Comparison of ENCODE assay signal across 10 cellular contexts in genomic region chr17:30819941-30820705, GRCh38. TPM values are rescaled to one million over a fixed set of nuclear protein-coding genes. Genes with fewer than 3 reads are reported as not detected.
DNase-seq lines count a peak whose midpoint lies in the region; ATAC-seq and TF ChIP-seq lines count a peak whose summit lies in the region.
"Had no signal": no experiment of that assay in that cellular context is flagged by ENCODE, and none has a peak within 500 bp of the region (broad histone marks: within the 10 kb centered on the region; RNA-seq: fewer than 3 reads in every experiment).

No MANE protein-coding gene starts in this region.

- H2AK5ac ChIP-seq in trophoblast cell (ENCODE audit: low read length), result no peak overlapping the region

- H3K27me3 ChIP-seq in DND-41 (ENCODE audit: insufficient read depth, low read length, poor library complexity) (no peaks in the 10 kb centered on the region), Loucy (ENCODE audit: insufficient read depth, low read length, poor library complexity, severe bottlenecking) (no peaks in the 10 kb centered on the region), breast epithelium (no peaks in the 10 kb centered on the region), trophoblast cell (ENCODE audit: insufficient read depth, low read length) (no peaks in the 10 kb centered on the region)

- no peak overlapping the region for H3K4me3 ChIP-seq in DND-41 (ENCODE audit: low read depth in 1 of 2, low read length in 2 of 2)
- peak overlapping the region; percentile 88 for H3K4me3 ChIP-seq in Loucy (ENCODE audit: low read length, poor library complexity, severe bottlenecking)
- H3K4me3 ChIP-seq in breast epithelium, result no peak overlapping the region
- H3K4me3 ChIP-seq in trophoblast cell (ENCODE audit: low read depth, low read length), result no peak overlapping the region

- no peak overlapping the region for H2AFZ ChIP-seq in DND-41 (ENCODE audit: low read depth, low read length)
- no peak overlapping the region for H2AFZ ChIP-seq in Loucy (ENCODE audit: low read length)
- no peak overlapping the region for H2AFZ ChIP-seq in trophoblast cell (ENCODE audit: insufficient read depth, low read length, poor library complexity)

- peaks cover 11% of the 10 kb centered on the region for H3K79me1 ChIP-seq in trophoblast cell (ENCODE audit: low read length)

- no peak overlapping the region for H4K8ac ChIP-seq in trophoblast cell (ENCODE audit: low read depth, low read length)

- no peaks in the 10 kb centered on the region for H3K9me2 ChIP-seq in Loucy (replicated peaks; ENCODE audit: low read depth, low read length)

- H3K27ac ChIP-seq in DND-41 (ENCODE audit: low read length) (peak overlapping the region; percentile 56), breast epithelium (peak overlapping the region; percentile 42 to 50), trophoblast cell (ENCODE audit: low read depth, low read length) (no peak overlapping the region)
- H3K27ac ChIP-seq: RWPE1 had no signal

- DNase-seq in DND-41 (no peak), breast epithelium (ENCODE audit: low spot score in 2 of 2) (no peak), trophoblast cell (peak in 1 of 2 donors; percentile 39), 8988T (no peak)
- DNase-seq: NCI-H2029 treated with DMSO at 0.1 percent for 48 hours had no signal

- no CpG with 5 or more reads among the region's 8 CpGs for WGBS in trophoblast cell (ENCODE audit: extremely low coverage, insufficient coverage, insufficient read length)

- peak overlapping the region; percentile 79 for H3K4me2 ChIP-seq in DND-41 (ENCODE audit: insufficient read depth, low read length)
- peak overlapping the region; percentile 92 for H3K4me2 ChIP-seq in Loucy (ENCODE audit: low read depth, low read length, poor library complexity, severe bottlenecking)
- H3K4me2 ChIP-seq in trophoblast cell (ENCODE audit: low read length), result no peak overlapping the region

- peaks cover 57% of the 10 kb centered on the region for H3K4me1 ChIP-seq in DND-41 (ENCODE audit: insufficient read depth, low read length)
- H3K4me1 ChIP-seq in Loucy (ENCODE audit: insufficient read depth, low read length, poor library complexity, severe bottlenecking), result peaks cover 54% of the 10 kb centered on the region
- H3K4me1 ChIP-seq in breast epithelium, result no peaks in the 10 kb centered on the region
- peaks cover 3 to 6% of the 10 kb centered on the region in 2 experiments for H3K4me1 ChIP-seq in trophoblast cell (ENCODE audit: control insufficient read depth in 1 of 2, insufficient read depth in 2 of 2, low read length in 2 of 2)

- no peak for TF ChIP-seq POLR2A in breast epithelium (IDR thresholded peaks at IDR 0.05)

- H4K91ac ChIP-seq in trophoblast cell (ENCODE audit: low read depth, low read length), result no peak overlapping the region

- no peak overlapping the region for H2BK5ac ChIP-seq in trophoblast cell (ENCODE audit: low read depth, low read length, poor library complexity)

- H3K14ac ChIP-seq in trophoblast cell (ENCODE audit: low read length), result no peak overlapping the region

- TF ChIP-seq CTCF in DND-41 (IDR thresholded peaks at IDR 0.05; ENCODE audit: borderline replicate concordance, extremely low read depth, low read length, poor library complexity, severe bottlenecking) (no peak), Loucy (conservative IDR thresholded peaks at IDR 0.05; ENCODE audit: low read length) (no peak), breast epithelium (IDR thresholded peaks at IDR 0.05) (no peak)

- H3K79me2 ChIP-seq in DND-41 (ENCODE audit: insufficient read depth, low read length) (peaks cover 93% of the 10 kb centered on the region), Loucy (ENCODE audit: insufficient read depth, low read length) (peaks cover 90% of the 10 kb centered on the region), trophoblast cell (ENCODE audit: control insufficient read depth, insufficient read depth, low read length, poor library complexity) (peaks cover 14% of the 10 kb centered on the region)

- H3K36me3 ChIP-seq in DND-41 (ENCODE audit: insufficient read depth, low read length), result peaks cover 15% of the 10 kb centered on the region
- no peaks in the 10 kb centered on the region; the same call in 1 of the 2 replicates for H3K36me3 ChIP-seq in Loucy (ENCODE audit: insufficient read depth, low read length)
- H3K36me3 ChIP-seq in breast epithelium, result no peaks in the 10 kb centered on the region
- no peaks in the 10 kb centered on the region for H3K36me3 ChIP-seq in trophoblast cell (ENCODE audit: control insufficient read depth in 1 of 2, insufficient read depth in 2 of 2, low read length in 2 of 2)

- intact Hi-C loops in breast epithelium (cut with DNase I; ENCODE audit: low total_unique reads), result no loop called here

- peaks cover 9% of the 10 kb centered on the region; the same call in 1 of the 2 replicates for H4K20me1 ChIP-seq in DND-41 (ENCODE audit: insufficient read depth, low read length)
- peaks cover 24% of the 10 kb centered on the region for H4K20me1 ChIP-seq in Loucy (ENCODE audit: insufficient read depth, low read length, poor library complexity, severe bottlenecking)

- H3K9me3 ChIP-seq in DND-41 (ENCODE audit: insufficient read depth, low read length, severe bottlenecking) (no peaks in the 10 kb centered on the region), Loucy (ENCODE audit: insufficient read depth, low read depth, low read length) (no peaks in the 10 kb centered on the region), breast epithelium (no peaks in the 10 kb centered on the region), trophoblast cell (ENCODE audit: insufficient read depth, low read depth, low read length) (no peaks in the 10 kb centered on the region)

- peak overlapping the region; percentile 1 for H3K4ac ChIP-seq in trophoblast cell (ENCODE audit: low read depth, low read length)

- no peak overlapping the region for H4K12ac ChIP-seq in trophoblast cell (ENCODE audit: low read depth, low read length)

- ATAC-seq in DND-41 (ENCODE audit: insufficient read depth, low read depth) (no peak), HG03571 (IDR thresholded peaks at IDR 0.05; ENCODE audit: unreplicated experiment) (no peak), GM18502 (IDR thresholded peaks at IDR 0.05; ENCODE audit: poor library complexity, unreplicated experiment) (no peak), HG03097 (IDR thresholded peaks at IDR 0.05; ENCODE audit: low FRiP score, unreplicated experiment) (no peak)

- no peak overlapping the region for H2BK120ac ChIP-seq in trophoblast cell (ENCODE audit: insufficient read depth, low read length, poor library complexity)

- H2BK12ac ChIP-seq in trophoblast cell (ENCODE audit: low read length), result no peak overlapping the region

- H3K18ac ChIP-seq in trophoblast cell (ENCODE audit: low read length), result no peak overlapping the region

- no peak overlapping the region for H3K23ac ChIP-seq in trophoblast cell (ENCODE audit: low read length)

- H3F3A ChIP-seq in Loucy (ENCODE audit: low read depth), result peaks cover 8% of the 10 kb centered on the region; the same call in 1 of the 2 replicates

- H3K9ac ChIP-seq in DND-41 (ENCODE audit: low read depth, low read length) (peak overlapping the region; percentile 27), Loucy (ENCODE audit: low read depth, low read length, poor library complexity, severe bottlenecking) (peak overlapping the region; percentile 93), trophoblast cell (ENCODE audit: low read length) (no peak overlapping the region)

RNA-seq across cellular contexts. Expression of gene CRLF3, which starts 4.4 kb away (rescaled TPM):
- 10 to 100 TPM; 15.4 to 18.7 (median 17.7) TPM for total RNA-seq in breast epithelium
- polyA plus RNA-seq in trophoblast cell (2013), result 11.8 and 11.9 TPM in 2 replicates

RNA-seq across cellular contexts. Expression of gene ATAD5, which starts 11.6 kb away (rescaled TPM):
- total RNA-seq in breast epithelium, result 1 to 10 TPM; 1.3 to 3.1 (median 1.6) TPM
- 7.0 TPM in 2 replicates for polyA plus RNA-seq in trophoblast cell (2013)
